Comparison of ENCODE assay signal across 16 cellular contexts in genomic region chr22:25024895-25025294, GRCh38.
DNase-seq lines count a peak whose midpoint lies in the region; FAIRE-seq and TF ChIP-seq lines count a peak whose summit lies in the region.
"Had no signal": no experiment of that assay in that cellular context is flagged by ENCODE, and none has a peak within 500 bp of the region (broad histone marks: within the 10 kb centered on the region; RNA-seq: fewer than 3 reads in every experiment).

No MANE protein-coding gene starts in this region.

- FAIRE-seq in H1 (lab: Jason Lieb, UNC) = peak; percentile 28
- FAIRE-seq: A549 had no signal

- H4K91ac ChIP-seq in H1 (replicated peaks; ENCODE audit: insufficient read length, low read length) = no peak overlapping the region

- H3K23me2 ChIP-seq in H1 (ENCODE audit: low read depth, low read length) = no peaks in the 10 kb centered on the region

- H3K9me3 Mint-ChIP-seq in neural crest cell (no peaks in the 10 kb centered on the region), glutamatergic neuron (ENCODE audit: unreplicated experiment) (peaks cover 7% of the 10 kb centered on the region)

- H3K36me3 Mint-ChIP-seq in neural crest cell (ENCODE audit: low read depth) = no peaks in the 10 kb centered on the region
- no peaks in the 10 kb centered on the region for H3K36me3 Mint-ChIP-seq in glutamatergic neuron (ENCODE audit: unreplicated experiment)

- H3K9ac ChIP-seq in H1 (replicated peaks in 1 of 4; ENCODE audit: extremely low read depth in 1 of 4, low read depth in 3 of 4, low read length in 3 of 4) = no peak overlapping the region

- H2AK5ac ChIP-seq in H1 (ENCODE audit: low read depth, low read length) = no peak overlapping the region

- no peak for TF ChIP-seq EP300 in H1 (IDR thresholded peaks at IDR 0.05; ENCODE audit: borderline replicate concordance in 1 of 2, low read depth in 2 of 2, low read length in 2 of 2)

- intact Hi-C loops in left ventricle myocardium inferior (cut with micrococcal nuclease) (no loop called here), cardiac septum (cut with DNase I) (loop anchor here (5.0 kb wide), 2 partner anchors 33 to 73 kb away; partner anchors contain the start of gene KIAA1671)

- H3K4me1 Mint-ChIP-seq in neural crest cell (peaks cover 59% of the 10 kb centered on the region), glutamatergic neuron (ENCODE audit: low read depth, unreplicated experiment) (peaks cover 35% of the 10 kb centered on the region)

- WGBS in H1 (ENCODE audit: extremely low coverage in 1 of 2, insufficient coverage in 1 of 2, insufficient read length in 1 of 2, insufficient replicate concordance in 2 of 2, low coverage in 1 of 2, low lambda C conversion rate in 2 of 2, missing lambda C conversion rate in 1 of 2), 2 experiments = 79% methylated on average over 3 of the region's 3 CpGs; no CpG with 5 or more reads in 1 of the 2 experiments

- H2BK12ac ChIP-seq in H1 (ENCODE audit: low read depth, low read length) = no peak overlapping the region

- DNase-seq in left ventricle myocardium inferior = no peak
- no peak for DNase-seq in cardiac septum (ENCODE audit: low spot score)
- DNase-seq in H1 (ENCODE audit: low read depth in 1 of 2, low spot score in 2 of 2) = no peak
- DNase-seq in neural crest cell (ENCODE audit: low read depth, low spot score) = no peak
- no peak for DNase-seq in glutamatergic neuron
- no peak for DNase-seq in mucosa of gallbladder (ENCODE audit: low spot score)
- DNase-seq in dedifferentiated amniotic fluid mesenchymal stem cell (ENCODE audit: extremely low spot score) = no peak
- DNase-seq: COR-L47, H7, MG63, NCI-H1092 treated with DMSO at 0.1 percent for 48 hours, NCI-H1694, NCI-H2107, NCI-H446 had no signal

- H3K9me3 ChIP-seq in left ventricle myocardium inferior (replicated peaks) = no peaks in the 10 kb centered on the region
- H3K9me3 ChIP-seq in H1 (ENCODE audit: insufficient read depth in 2 of 2, low read depth in 1 of 2, low read length in 1 of 2) = no peaks in the 10 kb centered on the region
- H3K9me3 ChIP-seq: A549, MG63 had no signal

- no peak overlapping the region for H3K18ac ChIP-seq in H1 (ENCODE audit: extremely low read depth, low read length)

- H3K27me3 ChIP-seq in left ventricle myocardium inferior (ENCODE audit: low read depth) = no peaks in the 10 kb centered on the region
- H3K27me3 ChIP-seq in H1 (replicated peaks in 1 of 4; ENCODE audit: control insufficient read depth in 3 of 4, extremely low read depth in 1 of 4, insufficient read depth in 3 of 4, low read length in 3 of 4) = no peaks in the 10 kb centered on the region
- H3K27me3 ChIP-seq: MG63 had no signal

- H3K23ac ChIP-seq in H1 (ENCODE audit: insufficient read length) = no peak overlapping the region

- H3K79me1 ChIP-seq in H1 (ENCODE audit: low read depth, low read length) = no peaks in the 10 kb centered on the region

- H2AFZ ChIP-seq in H1 (ENCODE audit: low read length) = no peak overlapping the region

- H3K4me3 Mint-ChIP-seq in neural crest cell (no peak overlapping the region), glutamatergic neuron (ENCODE audit: unreplicated experiment) (no peak overlapping the region)

- H3K4ac ChIP-seq in H1 (replicated peaks; ENCODE audit: insufficient read length, low read depth, low read length) = no peak overlapping the region

- H3K27me3 Mint-ChIP-seq in neural crest cell (ENCODE audit: low read depth) (no peaks in the 10 kb centered on the region), glutamatergic neuron (ENCODE audit: unreplicated experiment) (peaks cover 6% of the 10 kb centered on the region)

- no peak for TF ChIP-seq CTCF in left ventricle myocardium inferior (IDR thresholded peaks at IDR 0.05; ENCODE audit: borderline replicate concordance)
- TF ChIP-seq CTCF in H1 (IDR thresholded peaks at IDR 0.05; ENCODE audit: control extremely low read depth in 1 of 3, insufficient read depth in 1 of 3, low read depth in 1 of 3, low read length in 3 of 3) = no peak
- TF ChIP-seq CTCF in neural crest cell (conservative IDR thresholded peaks at IDR 0.05) = no peak
- TF ChIP-seq CTCF in glutamatergic neuron (IDR thresholded peaks at IDR 0.05; ENCODE audit: partially characterized antibody, unreplicated experiment) = no peak

- H3K27ac Mint-ChIP-seq in neural crest cell (ENCODE audit: unreplicated experiment) = peak overlapping the region; percentile 91
- H3K27ac Mint-ChIP-seq in glutamatergic neuron (ENCODE audit: unreplicated experiment) = no peak overlapping the region

- no peak overlapping the region for H2BK120ac ChIP-seq in H1 (replicated peaks; ENCODE audit: low read depth, low read length)

- no peak overlapping the region for H3K4me2 ChIP-seq in H1 (ENCODE audit: insufficient read depth in 1 of 2, low read depth in 2 of 2, low read length in 2 of 2)
- H3K4me2 ChIP-seq: A549 had no signal

- TF ChIP-seq RAD21 in H1 (IDR thresholded peaks at IDR 0.05 in 1 of 2, conservative IDR thresholded peaks at IDR 0.05 in 1 of 2; ENCODE audit: low read depth in 2 of 2, low read length in 2 of 2) = no peak

- no peaks in the 10 kb centered on the region for H3K79me2 ChIP-seq in H1 (ENCODE audit: control insufficient read depth in 1 of 2, insufficient read depth in 2 of 2, low read length in 2 of 2)

- H3K4me1 ChIP-seq in left ventricle myocardium inferior (peaks cover 75% of the 10 kb centered on the region), H1 (replicated peaks in 1 of 4; ENCODE audit: control insufficient read depth in 3 of 4, insufficient read depth in 4 of 4, low read length in 3 of 4) (no peaks in the 10 kb centered on the region; a peak in 1 of 7 replicates)

- H3K4me3 ChIP-seq in left ventricle myocardium inferior (no peak overlapping the region), H1 (ENCODE audit: extremely low read depth in 1 of 4, insufficient read depth in 2 of 4, low read depth in 3 of 4, low read length in 4 of 4) (no peak overlapping the region)
- H3K4me3 ChIP-seq: A549, MG63 had no signal

- H3K36me3 ChIP-seq in left ventricle myocardium inferior (no peaks in the 10 kb centered on the region), H1 (ENCODE audit: control insufficient read depth in 2 of 4, insufficient read depth in 4 of 4, low read length in 3 of 4) (no peaks in the 10 kb centered on the region)

- no peak overlapping the region for H3K14ac ChIP-seq in H1 (ENCODE audit: insufficient read length)

- POLR2A ChIA-PET in H1 (lab: Charles Lee; ENCODE audit: partially characterized antibody) = interaction anchor here (1.2 kb wide), 1 partner anchor 10 kb away, joined by 3 read pairs; no protein-coding TSS in a partner anchor

- peak overlapping the region; percentile 80 for H3K27ac ChIP-seq in left ventricle myocardium inferior (replicated peaks)
- H3K27ac ChIP-seq in H1 (ENCODE audit: low read depth, low read length) = no peak overlapping the region
- H3K27ac ChIP-seq: C4-2B had no signal

- TF ChIP-seq POLR2A in H1 (IDR thresholded peaks at IDR 0.05; ENCODE audit: control extremely low read depth in 1 of 2, low read depth in 2 of 2, low read length in 2 of 2) = no peak

- H2BK5ac ChIP-seq in H1 (ENCODE audit: low read depth, low read length) = no peak overlapping the region

- H4K20me1 ChIP-seq in H1 (replicated peaks in 1 of 2; ENCODE audit: control insufficient read depth in 1 of 2, insufficient read depth in 2 of 2, low read length in 2 of 2) = no peaks in the 10 kb centered on the region

- CTCF ChIA-PET in H1 (lab: Charles Lee; ENCODE audit: partially characterized antibody) = interaction anchor here (0.7 to 9.4 kb wide), 12 partner anchors 11 to 86 kb away, joined by 3 to 110 read pairs (median 4); partner anchors contain the start of genes KIAA1671 and LHFPL7

- H4K8ac ChIP-seq in H1 (ENCODE audit: extremely low read depth, insufficient read depth, low read length) = no peak overlapping the region

- H4K5ac ChIP-seq in H1 (ENCODE audit: insufficient read length, low read depth, low read length) = no peak overlapping the region

- H3K56ac ChIP-seq in H1 (replicated peaks; ENCODE audit: insufficient read length, low read depth, low read length) = no peak overlapping the region

- no peak overlapping the region for H2BK15ac ChIP-seq in H1 (ENCODE audit: low read length)

- H2BK20ac ChIP-seq in H1 (ENCODE audit: low read length) = no peak overlapping the region

TF ChIP-seq in H1, 55 proteins besides CTCF, POLR2A, EP300 and RAD21:
- no peak for TF ChIP-seq ZNF274 (IDR thresholded peaks at IDR 0.05; ENCODE audit: borderline replicate concordance, extremely low read depth, low read length)
- no peak for TF ChIP-seq KDM5A (IDR thresholded peaks at IDR 0.05; ENCODE audit: low read length)
- no peak for TF ChIP-seq RBBP5 (IDR thresholded peaks at IDR 0.05; ENCODE audit: borderline replicate concordance, low read depth, low read length)
- TF ChIP-seq CHD2 (IDR thresholded peaks at IDR 0.05; ENCODE audit: low read length) = no peak
- no peak for TF ChIP-seq KDM1A (IDR thresholded peaks at IDR 0.05; ENCODE audit: borderline replicate concordance, low read length)
- TF ChIP-seq TEAD4 (IDR thresholded peaks at IDR 0.05; ENCODE audit: low read depth, low read length) = no peak
- no peak for TF ChIP-seq JUND (IDR thresholded peaks at IDR 0.05; ENCODE audit: low read length)
- no peak for TF ChIP-seq EGR1 (IDR thresholded peaks at IDR 0.05; ENCODE audit: borderline replicate concordance, low read depth, low read length)
- TF ChIP-seq RXRA (IDR thresholded peaks at IDR 0.05; ENCODE audit: insufficient read depth, low read depth, low read length) = no peak
- TF ChIP-seq GABPA (IDR thresholded peaks at IDR 0.05; ENCODE audit: borderline replicate concordance, insufficient read depth, low read length) = no peak
- TF ChIP-seq POU5F1 (IDR thresholded peaks at IDR 0.05; ENCODE audit: low read depth, low read length) = no peak
- no peak for TF ChIP-seq BCL11A (IDR thresholded peaks at IDR 0.05; ENCODE audit: low read depth in 2 of 2, low read length in 2 of 2)
- TF ChIP-seq SRF (IDR thresholded peaks at IDR 0.05; ENCODE audit: low read depth, low read length) = no peak
- no peak for TF ChIP-seq ATF3 (IDR thresholded peaks at IDR 0.05; ENCODE audit: insufficient read depth, low read depth, low read length)
